In genomic region chr4:113636877-113637276, GRCh38 we compare ENCODE assay signal across 1 cellular context.
TF ChIP-seq lines count a peak whose summit lies in the region.

No MANE protein-coding gene starts in this region.

TF ChIP-seq in GM12878, 131 proteins besides CTCF, POLR2A, EP300 and RAD21 (continued from another document):
- TF ChIP-seq, protein P1, sequence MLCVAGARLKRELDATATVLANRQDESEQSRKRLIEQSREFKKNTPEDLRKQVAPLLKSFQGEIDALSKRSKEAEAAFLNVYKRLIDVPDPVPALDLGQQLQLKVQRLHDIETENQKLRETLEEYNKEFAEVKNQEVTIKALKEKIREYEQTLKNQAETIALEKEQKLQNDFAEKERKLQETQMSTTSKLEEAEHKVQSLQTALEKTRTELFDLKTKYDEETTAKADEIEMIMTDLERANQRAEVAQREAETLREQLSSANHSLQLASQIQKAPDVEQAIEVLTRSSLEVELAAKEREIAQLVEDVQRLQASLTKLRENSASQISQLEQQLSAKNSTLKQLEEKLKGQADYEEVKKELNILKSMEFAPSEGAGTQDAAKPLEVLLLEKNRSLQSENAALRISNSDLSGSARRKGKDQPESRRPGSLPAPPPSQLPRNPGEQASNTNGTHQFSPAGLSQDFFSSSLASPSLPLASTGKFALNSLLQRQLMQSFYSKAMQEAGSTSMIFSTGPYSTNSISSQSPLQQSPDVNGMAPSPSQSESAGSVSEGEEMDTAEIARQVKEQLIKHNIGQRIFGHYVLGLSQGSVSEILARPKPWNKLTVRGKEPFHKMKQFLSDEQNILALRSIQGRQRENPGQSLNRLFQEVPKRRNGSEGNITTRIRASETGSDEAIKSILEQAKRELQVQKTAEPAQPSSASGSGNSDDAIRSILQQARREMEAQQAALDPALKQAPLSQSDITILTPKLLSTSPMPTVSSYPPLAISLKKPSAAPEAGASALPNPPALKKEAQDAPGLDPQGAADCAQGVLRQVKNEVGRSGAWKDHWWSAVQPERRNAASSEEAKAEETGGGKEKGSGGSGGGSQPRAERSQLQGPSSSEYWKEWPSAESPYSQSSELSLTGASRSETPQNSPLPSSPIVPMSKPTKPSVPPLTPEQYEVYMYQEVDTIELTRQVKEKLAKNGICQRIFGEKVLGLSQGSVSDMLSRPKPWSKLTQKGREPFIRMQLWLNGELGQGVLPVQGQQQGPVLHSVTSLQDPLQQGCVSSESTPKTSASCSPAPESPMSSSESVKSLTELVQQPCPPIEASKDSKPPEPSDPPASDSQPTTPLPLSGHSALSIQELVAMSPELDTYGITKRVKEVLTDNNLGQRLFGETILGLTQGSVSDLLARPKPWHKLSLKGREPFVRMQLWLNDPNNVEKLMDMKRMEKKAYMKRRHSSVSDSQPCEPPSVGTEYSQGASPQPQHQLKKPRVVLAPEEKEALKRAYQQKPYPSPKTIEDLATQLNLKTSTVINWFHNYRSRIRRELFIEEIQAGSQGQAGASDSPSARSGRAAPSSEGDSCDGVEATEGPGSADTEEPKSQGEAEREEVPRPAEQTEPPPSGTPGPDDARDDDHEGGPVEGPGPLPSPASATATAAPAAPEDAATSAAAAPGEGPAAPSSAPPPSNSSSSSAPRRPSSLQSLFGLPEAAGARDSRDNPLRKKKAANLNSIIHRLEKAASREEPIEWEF (IDR thresholded peaks at IDR 0.05; ENCODE audit: insufficient replicate concordance, low read depth, low read length) = no peak
- TF ChIP-seq MEF2B (IDR thresholded peaks at IDR 0.05; ENCODE audit: partially characterized antibody, poor library complexity, severe bottlenecking) (peak; percentile 46), FOXM1 (IDR thresholded peaks at IDR 0.05; ENCODE audit: low read depth, low read length) (no peak), ESRRA (IDR thresholded peaks at IDR 0.05; ENCODE audit: low read length) (no peak), NRF1 (conservative IDR thresholded peaks at IDR 0.05; ENCODE audit: low read depth, low read length) (no peak), RELA (IDR thresholded peaks at IDR 0.05; ENCODE audit: borderline replicate concordance, partially characterized antibody) (no peak), KLF5 (IDR thresholded peaks at IDR 0.05; ENCODE audit: partially characterized antibody) (no peak), SREBF1 (IDR thresholded peaks at IDR 0.05; ENCODE audit: low read length) (no peak), TARDBP (IDR thresholded peaks at IDR 0.05; ENCODE audit: borderline replicate concordance) (no peak), NR2C2 (IDR thresholded peaks at IDR 0.05; ENCODE audit: borderline replicate concordance, control insufficient read depth, insufficient read length, low read depth) (no peak)
- TF ChIP-seq, protein P2, sequence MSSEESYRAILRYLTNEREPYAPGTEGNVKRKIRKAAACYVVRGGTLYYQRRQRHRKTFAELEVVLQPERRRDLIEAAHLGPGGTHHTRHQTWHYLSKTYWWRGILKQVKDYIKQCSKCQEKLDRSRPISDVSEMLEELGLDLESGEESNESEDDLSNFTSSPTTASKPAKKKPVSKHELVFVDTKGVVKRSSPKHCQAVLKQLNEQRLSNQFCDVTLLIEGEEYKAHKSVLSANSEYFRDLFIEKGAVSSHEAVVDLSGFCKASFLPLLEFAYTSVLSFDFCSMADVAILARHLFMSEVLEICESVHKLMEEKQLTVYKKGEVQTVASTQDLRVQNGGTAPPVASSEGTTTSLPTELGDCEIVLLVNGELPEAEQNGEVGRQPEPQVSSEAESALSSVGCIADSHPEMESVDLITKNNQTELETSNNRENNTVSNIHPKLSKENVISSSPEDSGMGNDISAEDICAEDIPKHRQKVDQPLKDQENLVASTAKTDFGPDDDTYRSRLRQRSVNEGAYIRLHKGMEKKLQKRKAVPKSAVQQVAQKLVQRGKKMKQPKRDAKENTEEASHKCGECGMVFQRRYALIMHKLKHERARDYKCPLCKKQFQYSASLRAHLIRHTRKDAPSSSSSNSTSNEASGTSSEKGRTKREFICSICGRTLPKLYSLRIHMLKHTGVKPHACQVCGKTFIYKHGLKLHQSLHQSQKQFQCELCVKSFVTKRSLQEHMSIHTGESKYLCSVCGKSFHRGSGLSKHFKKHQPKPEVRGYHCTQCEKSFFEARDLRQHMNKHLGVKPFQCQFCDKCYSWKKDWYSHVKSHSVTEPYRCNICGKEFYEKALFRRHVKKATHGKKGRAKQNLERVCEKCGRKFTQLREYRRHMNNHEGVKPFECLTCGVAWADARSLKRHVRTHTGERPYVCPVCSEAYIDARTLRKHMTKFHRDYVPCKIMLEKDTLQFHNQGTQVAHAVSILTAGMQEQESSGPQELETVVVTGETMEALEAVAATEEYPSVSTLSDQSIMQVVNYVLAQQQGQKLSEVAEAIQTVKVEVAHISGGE (CRISPR knock-in tag; IDR thresholded peaks at IDR 0.05) = no peak
- TF ChIP-seq, protein P3, sequence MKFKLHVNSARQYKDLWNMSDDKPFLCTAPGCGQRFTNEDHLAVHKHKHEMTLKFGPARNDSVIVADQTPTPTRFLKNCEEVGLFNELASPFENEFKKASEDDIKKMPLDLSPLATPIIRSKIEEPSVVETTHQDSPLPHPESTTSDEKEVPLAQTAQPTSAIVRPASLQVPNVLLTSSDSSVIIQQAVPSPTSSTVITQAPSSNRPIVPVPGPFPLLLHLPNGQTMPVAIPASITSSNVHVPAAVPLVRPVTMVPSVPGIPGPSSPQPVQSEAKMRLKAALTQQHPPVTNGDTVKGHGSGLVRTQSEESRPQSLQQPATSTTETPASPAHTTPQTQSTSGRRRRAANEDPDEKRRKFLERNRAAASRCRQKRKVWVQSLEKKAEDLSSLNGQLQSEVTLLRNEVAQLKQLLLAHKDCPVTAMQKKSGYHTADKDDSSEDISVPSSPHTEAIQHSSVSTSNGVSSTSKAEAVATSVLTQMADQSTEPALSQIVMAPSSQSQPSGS (IDR thresholded peaks at IDR 0.05; ENCODE audit: low read length) = no peak
- TF ChIP-seq, protein P4, sequence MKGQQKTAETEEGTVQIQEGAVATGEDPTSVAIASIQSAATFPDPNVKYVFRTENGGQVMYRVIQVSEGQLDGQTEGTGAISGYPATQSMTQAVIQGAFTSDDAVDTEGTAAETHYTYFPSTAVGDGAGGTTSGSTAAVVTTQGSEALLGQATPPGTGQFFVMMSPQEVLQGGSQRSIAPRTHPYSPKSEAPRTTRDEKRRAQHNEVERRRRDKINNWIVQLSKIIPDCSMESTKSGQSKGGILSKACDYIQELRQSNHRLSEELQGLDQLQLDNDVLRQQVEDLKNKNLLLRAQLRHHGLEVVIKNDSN (IDR thresholded peaks at IDR 0.05; ENCODE audit: borderline replicate concordance, extremely low read length, insufficient read depth, low read depth, low read length) = no peak
